13 cellular contexts compared by ENCODE assay signal in genomic region chr11:102580185-102580951, GRCh38. TPM values are rescaled to one million over a fixed set of nuclear protein-coding genes. Genes with fewer than 3 reads are reported as not detected.
DNase-seq lines count a peak whose midpoint lies in the region; ATAC-seq, FAIRE-seq and TF ChIP-seq lines count a peak whose summit lies in the region.
"Had no signal": no experiment of that assay in that cellular context is flagged by ENCODE, and none has a peak within 500 bp of the region (broad histone marks: within the 10 kb centered on the region; RNA-seq: fewer than 3 reads in every experiment).

No MANE protein-coding gene starts in this region.

- H3K9ac ChIP-seq in Karpas-422 (ENCODE audit: low read length) = no peak overlapping the region

- TF ChIP-seq CTCF in fibroblast of mammary gland (conservative IDR thresholded peaks at IDR 0.05; ENCODE audit: control insufficient read depth, insufficient read depth, low read depth, low read length) (no peak), upper lobe of left lung (IDR thresholded peaks at IDR 0.05) (no peak)

- no peaks in the 10 kb centered on the region; the same call in 1 of the 2 replicates for H3K9me2 ChIP-seq in Karpas-422 (replicated peaks; ENCODE audit: insufficient read depth, low read length)

- WGBS in upper lobe of left lung, 2 donors = 77 to 80% methylated on average over 3 of the region's 3 CpGs

- ATAC-seq in GM21447 (IDR thresholded peaks at IDR 0.05; ENCODE audit: unreplicated experiment) (peak; percentile 53), HG03432 (IDR thresholded peaks at IDR 0.05; ENCODE audit: unreplicated experiment) (peak; percentile 52), upper lobe of left lung (ENCODE audit: low FRiP score in 2 of 2) (no peak)

- H3K9me3 ChIP-seq in upper lobe of left lung = no peaks in the 10 kb centered on the region
- no peaks in the 10 kb centered on the region for H3K9me3 ChIP-seq in Karpas-422 (ENCODE audit: low read length)

- no peak overlapping the region for H3K4me3 ChIP-seq in fibroblast of mammary gland (ENCODE audit: control insufficient read depth, low read depth, low read length)
- no peak overlapping the region for H3K4me3 ChIP-seq in upper lobe of left lung
- no peak overlapping the region for H3K4me3 ChIP-seq in Karpas-422 (ENCODE audit: low read length)

- no peak overlapping the region for H3K4me2 ChIP-seq in Karpas-422 (ENCODE audit: low read depth, low read length, poor library complexity, severe bottlenecking)

- H3K27ac ChIP-seq in upper lobe of left lung (no peak overlapping the region), Karpas-422 (ENCODE audit: low read length) (no peak overlapping the region)

- no peaks in the 10 kb centered on the region for H4K20me1 ChIP-seq in Karpas-422 (ENCODE audit: insufficient read depth, low read depth, low read length)

- H3K4me1 ChIP-seq in upper lobe of left lung (peaks cover 0 to 4% (median 0%) of the 10 kb centered on the region in 4 donors), Karpas-422 (ENCODE audit: low read length) (no peaks in the 10 kb centered on the region)

- no peak for TF ChIP-seq POLR2A in upper lobe of left lung (IDR thresholded peaks at IDR 0.05)

- peak; percentile 63 for FAIRE-seq in GM18507 (lab: Jason Lieb, UNC)
- FAIRE-seq: TTC549 had no signal

- no peak for TF ChIP-seq EP300 in upper lobe of left lung (IDR thresholded peaks at IDR 0.05)

- no peak for DNase-seq in GM18507 (ENCODE audit: extremely low spot score, insufficient read length, low read depth)
- peak; percentile 17 for DNase-seq in fibroblast of mammary gland (ENCODE audit: low read depth)
- DNase-seq in GF-D8 (lab: John Stamatoyannopoulos, UW) = no peak
- no peak for DNase-seq in upper lobe of left lung
- DNase-seq in Karpas-422 = no peak
- DNase-seq in DMS153 treated with DMSO at 0.1 percent for 48 hours (lab: John Stamatoyannopoulos, UW; ENCODE audit: unreplicated experiment) = no peak
- DNase-seq: NCI-H1436 treated with DMSO at 0.1 percent for 48 hours; stimulated activated CD4-positive, alpha-beta T cell treated with anti-CD3 and anti-CD28 coated beads, Interleukin-15, amount 100 ng/mL, for 24 hours had no signal

- no peaks in the 10 kb centered on the region for H3K27me3 ChIP-seq in upper lobe of left lung
- no peaks in the 10 kb centered on the region for H3K27me3 ChIP-seq in Karpas-422 (ENCODE audit: low read length)

- no peak overlapping the region for H2AFZ ChIP-seq in Karpas-422 (ENCODE audit: low read length)

- H3K36me3 ChIP-seq in upper lobe of left lung (no peaks in the 10 kb centered on the region), Karpas-422 (ENCODE audit: insufficient read depth, low read length) (no peaks in the 10 kb centered on the region)

- no peaks in the 10 kb centered on the region for H3K79me2 ChIP-seq in Karpas-422 (ENCODE audit: low read length)

RNA-seq across cellular contexts. Expression of gene MMP20, which starts 44.8 kb away (rescaled TPM):
- total RNA-seq in upper lobe of left lung = not detected
- not detected in 2 replicates for total RNA-seq in Karpas-422 (2014; rRNA removed; shearing (Covaris generic); ENCODE audit: low replicate concordance)
- total RNA-seq: neural crest cell, subcutaneous adipose tissue had no signal

RNA-seq across cellular contexts. Expression of gene MMP7, which starts 49.8 kb away (rescaled TPM):
- total RNA-seq in upper lobe of left lung = 10 to 100 TPM in 4 of 6 donors, 1 to 10 TPM in 2; 2.4 to 66.5 (median 16.2) TPM
- total RNA-seq in Karpas-422 (2014; rRNA removed; shearing (Covaris generic); ENCODE audit: low replicate concordance) = 0.34 TPM in 1 of 2 replicates, not detected in the other
- total RNA-seq: neural crest cell had no signal

Comparison
In these comparisons a context has a peak if more than half of its experiments do, and no peak if none do; other contexts are left out.
1. ATAC-seq: peak in GM21447 (single experiment) and HG03432 (single experiment); none in upper lobe of left lung (0 of 2).